Comparison of ENCODE assay signal across 20 cellular contexts in genomic region chr6:27742833-27743573, GRCh38.
"Had no signal": no experiment of that assay in that cellular context is flagged by ENCODE, and none has a peak within 500 bp of the region (broad histone marks: within the 10 kb centered on the region; RNA-seq: fewer than 3 reads in every experiment).

No MANE protein-coding gene starts in this region.

- H3K36me3 Mint-ChIP-seq: activated CD4-positive, alpha-beta memory T cell treated with anti-CD3 and anti-CD28 coated beads for 36 hours; activated naive CD4-positive, alpha-beta T cell treated with anti-CD3 and anti-CD28 coated beads, Interleukin-2, amount 10 ng/mL, durations not matched to agents 7 days and 5 days; stimulated activated memory B cell treated with anti-CD40 and anti-IgM and Interleukin-4, amounts not matched to agents 10 μg/mL and 1 μg/mL and 100 μg/mL, for 72 hours had no signal

- H3K27ac ChIP-seq: esophagus squamous epithelium, gastroesophageal sphincter, heart left ventricle, transverse colon had no signal

- H3K9me3 ChIP-seq: esophagus squamous epithelium, gastroesophageal sphincter, heart left ventricle, transverse colon had no signal

- H3K36me3 ChIP-seq: esophagus squamous epithelium, gastroesophageal sphincter, heart left ventricle, transverse colon had no signal

- H3K27ac Mint-ChIP-seq: activated B cell treated with CpG ODN at 0.5 μM for 24 hours; activated CD4-positive, alpha-beta memory T cell treated with anti-CD3 and anti-CD28 coated beads for 36 hours; activated naive CD4-positive, alpha-beta T cell treated with anti-CD3 and anti-CD28 coated beads, Interleukin-2, amount 10 ng/mL, durations not matched to agents 7 days and 5 days; endodermal cell; nephron; stimulated activated memory B cell treated with anti-CD40 and anti-IgM and Interleukin-4, amounts not matched to agents 10 μg/mL and 1 μg/mL and 100 μg/mL, for 72 hours had no signal

- H3K4me3 ChIP-seq: esophagus squamous epithelium, gastroesophageal sphincter, heart left ventricle, transverse colon had no signal

- DNase-seq: activated B cell treated with CpG ODN at 0.5 μM for 24 hours; activated CD4-positive, alpha-beta memory T cell treated with anti-CD3 and anti-CD28 coated beads for 36 hours; activated CD4-positive, alpha-beta T cell treated with anti-CD3 and anti-CD28 coated beads for 4 hours; activated effector memory CD4-positive, alpha-beta T cell treated with anti-CD3 and anti-CD28 coated beads, Interleukin-2, amount 50 U/mL, for 16 hours; activated naive CD4-positive, alpha-beta T cell treated with anti-CD3 and anti-CD28 coated beads, Interleukin-2, amount 10 ng/mL, durations not matched to agents 7 days and 5 days; activated T-cell treated with anti-CD3 and anti-CD28 coated beads for 4 hours; cortex of kidney; esophagus squamous epithelium; heart left ventricle; occipital lobe; small intestine; T1000; transverse colon had no signal

- FAIRE-seq: islet of Langerhans, small intestine, urothelium cell line had no signal

- H3K9me3 Mint-ChIP-seq: activated B cell treated with CpG ODN at 0.5 μM for 24 hours; activated CD4-positive, alpha-beta memory T cell treated with anti-CD3 and anti-CD28 coated beads for 36 hours; activated naive CD4-positive, alpha-beta T cell treated with anti-CD3 and anti-CD28 coated beads, Interleukin-2, amount 10 ng/mL, durations not matched to agents 7 days and 5 days; endodermal cell; nephron; stimulated activated memory B cell treated with anti-CD40 and anti-IgM and Interleukin-4, amounts not matched to agents 10 μg/mL and 1 μg/mL and 100 μg/mL, for 72 hours had no signal

- H3K4me1 ChIP-seq: esophagus squamous epithelium, gastroesophageal sphincter, heart left ventricle, transverse colon had no signal

- H3K4me1 Mint-ChIP-seq: activated B cell treated with CpG ODN at 0.5 μM for 24 hours; stimulated activated memory B cell treated with anti-CD40 and anti-IgM and Interleukin-4, amounts not matched to agents 10 μg/mL and 1 μg/mL and 100 μg/mL, for 72 hours had no signal

- ATAC-seq: gastroesophageal sphincter; heart left ventricle; sciatic nerve; stimulated activated memory B cell treated with anti-CD40 and anti-IgM and Interleukin-4, amounts not matched to agents 10 μg/mL and 1 μg/mL and 100 μg/mL, for 72 hours had no signal

- H3K4me3 Mint-ChIP-seq: activated B cell treated with CpG ODN at 0.5 μM for 24 hours; activated CD4-positive, alpha-beta memory T cell treated with anti-CD3 and anti-CD28 coated beads for 36 hours; activated naive CD4-positive, alpha-beta T cell treated with anti-CD3 and anti-CD28 coated beads, Interleukin-2, amount 10 ng/mL, durations not matched to agents 7 days and 5 days; stimulated activated memory B cell treated with anti-CD40 and anti-IgM and Interleukin-4, amounts not matched to agents 10 μg/mL and 1 μg/mL and 100 μg/mL, for 72 hours had no signal
